Comparison of ENCODE assay signal across 1 cellular context in genomic region chr17:83076930-83077329, GRCh38.
TF ChIP-seq lines count a peak whose summit lies in the region.

No MANE protein-coding gene starts in this region.

TF ChIP-seq in GM23338, 12 proteins besides CTCF, POLR2A, EP300 and RAD21 (continued from another document):
- TF ChIP-seq REST (IDR thresholded peaks at IDR 0.05; ENCODE audit: unreplicated experiment) (no peak), ZNF462 (CRISPR knock-in tag; IDR thresholded peaks at IDR 0.05) (no peak), POLR2AphosphoS5 (IDR thresholded peaks at IDR 0.05; ENCODE audit: low read depth) (no peak), ETS1 (IDR thresholded peaks at IDR 0.05) (no peak), STAT1 (IDR thresholded peaks at IDR 0.05; ENCODE audit: unreplicated experiment) (no peak), EZH2phosphoT487 (IDR thresholded peaks at IDR 0.05; ENCODE audit: unreplicated experiment) (no peak)
